In genomic region chr12:111685811-111686573, GRCh38 we compare ENCODE assay signal across 8 cellular contexts.
DNase-seq lines count a peak whose midpoint lies in the region; ATAC-seq and TF ChIP-seq lines count a peak whose summit lies in the region.

ACAD10 (plus strand) TSS chr12:111686053; CDS start chr12:111692710, 6,657 bp downstream.
BRAP (minus strand) TSS chr12:111685956; CDS start chr12:111685792, 164 bp downstream.

- DNase-seq in NCI-H748 (lab: John Stamatoyannopoulos, UW; ENCODE audit: unreplicated experiment) (peak; percentile 95), dedifferentiated amniotic fluid mesenchymal stem cell (ENCODE audit: extremely low spot score) (peak; percentile 81), left kidney (ENCODE audit: low read depth, low spot score) (peak; percentile 98)
- peak; percentile 91 for DNase-seq in activated CD4-positive, alpha-beta T cell treated with anti-CD3 and anti-CD28 coated beads, Interleukin-2, amount 50 U/mL, for 1 hour
- DNase-seq in stimulated activated CD4-positive, alpha-beta T cell treated with anti-CD3 and anti-CD28 coated beads, Interleukin-1b, Interleukin-23, amount 100 ng/mL, for 48 hours: peak; percentile 93

- TF ChIP-seq CTCF in C4-2B (conservative IDR thresholded peaks at IDR 0.05): no peak

- peak; percentile 91 for ATAC-seq in GM19372 (IDR thresholded peaks at IDR 0.05; ENCODE audit: low read depth, unreplicated experiment)
- ATAC-seq in HG03521 (IDR thresholded peaks at IDR 0.05; ENCODE audit: unreplicated experiment): peak; percentile 91

- peak within 1 kb of the TSS; percentile 86 for H3K27ac ChIP-seq in C4-2B

Comparison
In these comparisons a context has a peak if more than half of its experiments do, and no peak if none do; other contexts are left out.
1. Peak in every context shown above with its lines: DNase-seq, ATAC-seq and H3K27ac ChIP-seq.